In genomic region chr1:48776400-48777218, GRCh38 we compare ENCODE assay signal across 7 cellular contexts. TPM values are rescaled to one million over a fixed set of nuclear protein-coding genes. Genes with fewer than 3 reads are reported as not detected.
DNase-seq lines count a peak whose midpoint lies in the region; TF ChIP-seq lines count a peak whose summit lies in the region.

Gene BEND5, minus strand, starts transcription at chr1:48776891. Its CDS starts 60 bp downstream, at chr1:48776831.

- no peaks in the 10 kb centered on the region for H3K9me3 Mint-ChIP-seq in neural crest cell

- peaks cover 0 to 44% (median 31%) of the 10 kb centered on the region in 4 donors for H3K4me1 ChIP-seq in stomach

- no peak for TF ChIP-seq CTCF in neural crest cell (conservative IDR thresholded peaks at IDR 0.05)
- TF ChIP-seq CTCF in stomach (IDR thresholded peaks at IDR 0.05): no peak

- peaks cover 10% of the 10 kb centered on the region for H3K36me3 Mint-ChIP-seq in neural crest cell (ENCODE audit: low read depth)

- peak within 1 kb of the TSS; percentile 91 for H3K27ac Mint-ChIP-seq in neural crest cell (ENCODE audit: unreplicated experiment)

- no peak for TF ChIP-seq EP300 in stomach (IDR thresholded peaks at IDR 0.05)

- intact Hi-C loops in stomach (cut with DNase I; ENCODE audit: low total_unique reads): no loop called here

- 1 to 3% (median 1%) methylated on average over 20 to 72 of the region's 72 CpGs for WGBS in stomach, 5 donors

- peaks cover 22% of the 10 kb centered on the region for H3K27me3 Mint-ChIP-seq in neural crest cell (ENCODE audit: low read depth)

- DNase-seq in H7: peak; percentile 94
- peak; percentile 56 to 78 for DNase-seq in NCI-H446 (lab: John Stamatoyannopoulos, UW)
- peak; percentile 68 for DNase-seq in activated T-cell treated with anti-CD3 and anti-CD28 coated beads, Interleukin-2, amount 50 U/mL, for 1 hour
- peak; percentile 20 for DNase-seq in foreskin melanocyte
- peak; percentile 57 for DNase-seq in neural crest cell (ENCODE audit: low read depth, low spot score)
- peak; percentile 48 for DNase-seq in stomach
- no peak for DNase-seq in Kasumi-1 (lab: John Stamatoyannopoulos, UW)

- H3K9me3 ChIP-seq in stomach: no peaks in the 10 kb centered on the region

- H3K4me3 ChIP-seq in H7 (ENCODE audit: insufficient read depth, low read depth, low read length) (peak within 1 kb of the TSS; percentile 83), stomach (peak within 1 kb of the TSS; percentile 67 to 81 (median 78))

- H3K4me3 Mint-ChIP-seq in neural crest cell: peak within 1 kb of the TSS; percentile 97

- peaks cover 19% of the 10 kb centered on the region for H3K4me1 Mint-ChIP-seq in neural crest cell

- H3K27me3 ChIP-seq in H7 (ENCODE audit: control insufficient read depth, insufficient read depth, low read length): peaks cover 10% of the 10 kb centered on the region
- no peaks in the 10 kb centered on the region for H3K27me3 ChIP-seq in stomach

- peak within 1 kb of the TSS; percentile 68 to 87 (median 82) for H3K27ac ChIP-seq in stomach

- H3K36me3 ChIP-seq in H7 (replicated peaks; ENCODE audit: control insufficient read depth, insufficient read depth, low read length): no peaks in the 10 kb centered on the region
- no peaks in the 10 kb centered on the region for H3K36me3 ChIP-seq in stomach

- TF ChIP-seq POLR2A in stomach (IDR thresholded peaks at IDR 0.05): no peak

RNA-seq across cellular contexts. Expression of gene BEND5, which starts in this region (rescaled TPM):
- total RNA-seq in H7 (2014; rRNA removed; shearing (Covaris generic)): 13.1 and 19.0 TPM in 2 replicates
- 18.0 and 18.2 TPM in 2 replicates for total RNA-seq in neural crest cell
- 10 to 100 TPM in 2 of 5 donors, 1 to 10 TPM in 3; 1.0 to 48.2 (median 5.8) TPM for total RNA-seq in stomach
- polyA plus RNA-seq in stomach: 1 to 10 TPM; 2.0 to 4.5 (median 2.7) TPM

Comparison
In these comparisons a context has a peak if more than half of its experiments do, and no peak if none do; other contexts are left out.
1. DNase-seq: peak in H7 (single experiment), NCI-H446 (2 of 2), activated T-cell treated with anti-CD3 and anti-CD28 coated beads, Interleukin-2, amount 50 U/mL, for 1 hour (single experiment), foreskin melanocyte (single experiment), neural crest cell (single experiment) and stomach (single experiment); none in Kasumi-1 (0 of 2).